ENCODE assay signal across 7 cellular contexts in the genomic region with DNA sequence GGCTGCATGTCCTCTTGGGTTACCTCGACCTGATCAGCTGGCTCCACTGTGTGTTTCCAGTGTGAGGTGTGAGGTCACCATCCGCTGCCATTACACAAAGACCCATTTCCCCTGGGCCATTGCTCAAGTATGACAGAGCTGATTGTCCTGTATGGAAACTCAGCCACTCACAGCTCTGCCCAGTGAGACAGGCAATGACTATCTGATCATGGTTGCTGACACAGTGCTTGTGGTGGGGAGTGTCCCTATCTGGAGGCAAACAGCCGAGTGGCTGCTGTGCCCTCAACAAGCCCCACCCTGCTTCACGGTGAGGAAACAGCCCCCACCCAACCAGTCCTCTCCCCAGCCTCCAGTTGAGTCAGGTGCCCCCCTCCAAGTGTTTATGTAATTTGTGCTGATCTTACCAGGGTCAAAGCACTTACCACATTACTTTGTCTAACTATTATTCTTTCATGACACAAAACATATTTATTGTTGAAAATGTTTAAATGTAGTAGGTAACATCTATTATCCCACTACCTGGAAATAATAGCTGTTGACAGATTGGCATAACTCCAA. TPM values are rescaled to one million over a fixed set of nuclear protein-coding genes. Genes with fewer than 3 reads are reported as not detected.
A peak's percentile ranks its signal among the peaks of the same experiment; 100 is the strongest.
DNase-seq lines count a peak whose midpoint lies in the region; ATAC-seq and TF ChIP-seq lines count a peak whose summit lies in the region.

No MANE protein-coding gene starts in this region.

- H3K27ac ChIP-seq in hepatocyte = peak overlapping the region; percentile 62

- 63% methylated on average over 4 of the region's 4 CpGs for WGBS in hepatocyte (ENCODE audit: low lambda C conversion rate, missing lambda C conversion rate)

- no peaks in the 10 kb centered on the region for H3K36me3 ChIP-seq in hepatocyte (replicated peaks; ENCODE audit: insufficient read depth, low read depth)

- ATAC-seq in HG03460 (IDR thresholded peaks at IDR 0.05; ENCODE audit: unreplicated experiment) = no peak

- H3K9me2 ChIP-seq in hepatocyte (replicated peaks; ENCODE audit: insufficient read depth) = no peaks in the 10 kb centered on the region

- no peak for TF ChIP-seq CTCF in hepatocyte (IDR thresholded peaks at IDR 0.05; ENCODE audit: poor library complexity)

- no peaks in the 10 kb centered on the region for H3K27me3 ChIP-seq in hepatocyte

- no peak overlapping the region for H2AFZ ChIP-seq in hepatocyte

- DNase-seq in OCI-M2 (lab: John Stamatoyannopoulos, UW; ENCODE audit: unreplicated experiment) (peak; percentile 66), hepatocyte (ENCODE audit: low spot score) (peak; percentile 74), globus pallidus (ENCODE audit: low spot score) (no peak), HT-29 (ENCODE audit: low spot score) (no peak)
- peak; percentile 76 for DNase-seq in activated CD8-positive, alpha-beta memory T cell treated with anti-CD3 and anti-CD28 coated beads, Interleukin-2, amount 50 U/mL, for 4 hours
- peak; percentile 40 to 76 for DNase-seq in stimulated activated CD8-positive, alpha-beta memory T cell treated with anti-CD3 and anti-CD28 coated beads, Interleukin-7, amount 100 ng/mL, for 48 hours (ENCODE audit: extremely low read depth in 1 of 2, low read depth in 1 of 2)

- no peaks in the 10 kb centered on the region for H4K20me1 ChIP-seq in hepatocyte (ENCODE audit: insufficient read depth, poor library complexity, severe bottlenecking)

- no peak overlapping the region for H3K4me2 ChIP-seq in hepatocyte

- no peaks in the 10 kb centered on the region for H3K79me2 ChIP-seq in hepatocyte

- no peaks in the 10 kb centered on the region for H3K9me3 ChIP-seq in hepatocyte (ENCODE audit: low read depth)

- H3K4me1 ChIP-seq in hepatocyte (ENCODE audit: insufficient read depth) = peaks cover 11% of the 10 kb centered on the region

- no peak overlapping the region for H3K4me3 ChIP-seq in hepatocyte

RNA-seq across cellular contexts. Expression of gene MAPK13, which starts 11.7 kb away (rescaled TPM):
- 41.2 and 43.6 TPM in 2 replicates for total RNA-seq in hepatocyte
- polyA plus RNA-seq in hepatocyte = 47.6 and 50.2 TPM in 2 replicates
- 101 and 103 TPM in 2 replicates for total RNA-seq in HT-29 (2014; rRNA removed; shearing (Covaris generic))

Comparison
In these comparisons a context has a peak if more than half of its experiments do, and no peak if none do; other contexts are left out.
1. DNase-seq: peak in OCI-M2 (single experiment), activated CD8-positive, alpha-beta memory T cell treated with anti-CD3 and anti-CD28 coated beads, Interleukin-2, amount 50 U/mL, for 4 hours (single experiment), hepatocyte (single experiment) and stimulated activated CD8-positive, alpha-beta memory T cell treated with anti-CD3 and anti-CD28 coated beads, Interleukin-7, amount 100 ng/mL, for 48 hours (2 of 2); none in globus pallidus (single experiment) and HT-29 (single experiment).